25 cellular contexts compared by ENCODE assay signal in the genomic region with DNA sequence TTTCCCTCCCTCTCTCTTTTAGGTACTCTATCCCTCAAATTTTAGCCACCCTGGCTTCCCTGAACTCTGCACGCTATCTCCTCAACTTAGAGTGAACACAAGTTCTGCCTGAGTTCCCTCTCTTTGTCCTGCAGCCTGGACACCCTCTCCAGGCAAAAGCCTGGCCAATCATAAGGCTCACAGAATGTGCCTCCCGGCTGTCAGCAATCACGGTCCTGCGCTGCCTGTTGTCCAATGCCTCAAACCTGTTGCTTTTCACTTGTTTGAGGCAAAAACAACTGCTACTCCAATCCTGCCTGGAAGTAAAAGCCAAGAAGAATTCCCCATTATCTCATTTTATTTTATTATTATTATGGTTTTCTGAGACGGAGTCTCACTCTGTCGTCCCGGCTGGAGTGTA.
DNase-seq lines count a peak whose midpoint lies in the region; ATAC-seq and TF ChIP-seq lines count a peak whose summit lies in the region.
"Had no signal": no experiment of that assay in that cellular context is flagged by ENCODE, and none has a peak within 500 bp of the region (broad histone marks: within the 10 kb centered on the region; RNA-seq: fewer than 3 reads in every experiment).

No MANE protein-coding gene starts in this region.

- H3K9me3 Mint-ChIP-seq in H9 = peaks cover 0 to 6% of the 10 kb centered on the region in 2 experiments; a peak in 4 of 5 replicates
- H3K9me3 Mint-ChIP-seq: CD8-positive, alpha-beta T cell had no signal

- H2AK5ac ChIP-seq in H9 (ENCODE audit: insufficient read length, low read length) (no peak overlapping the region), IMR-90 (ENCODE audit: low read depth, low read length) (no peak overlapping the region)

- peaks cover 6% of the 10 kb centered on the region for H3K9me1 ChIP-seq in IMR-90 (ENCODE audit: insufficient read depth, low read length)

- no peak overlapping the region for H2BK12ac ChIP-seq in H9 (ENCODE audit: insufficient read length, low read depth, low read length)

- H4K8ac ChIP-seq in H9 (replicated peaks; ENCODE audit: insufficient read length, low read depth, low read length) = no peak overlapping the region
- H4K8ac ChIP-seq in IMR-90 (ENCODE audit: low read depth in 2 of 2, low read length in 2 of 2) = no peak overlapping the region

- no peak for TF ChIP-seq CTCF in H9 (conservative IDR thresholded peaks at IDR 0.05)
- no peak for TF ChIP-seq CTCF in IMR-90 (conservative IDR thresholded peaks at IDR 0.05; ENCODE audit: low read depth, low read length)
- no peak for TF ChIP-seq CTCF in sigmoid colon (IDR thresholded peaks at IDR 0.05)

- TF ChIP-seq POLR2A in IMR-90 (IDR thresholded peaks at IDR 0.05; ENCODE audit: low read depth, low read length) (no peak), sigmoid colon (IDR thresholded peaks at IDR 0.05) (no peak)

- H3K56ac ChIP-seq in H9 (ENCODE audit: insufficient read length, low read depth, low read length) (no peak overlapping the region), IMR-90 (ENCODE audit: extremely low read depth, insufficient read depth, low read length) (no peak overlapping the region)

- no TSS peak for BruUV-seq in IMR-90 (replicated peaks; lab: Mats Ljungman, UMichigan)

- POLR2A ChIA-PET in IMR-90 (lab: Charles Lee; ENCODE audit: unreplicated experiment) = no interaction called here

- H3K79me1 ChIP-seq in H9 (ENCODE audit: insufficient read depth, low read depth, low read length, poor library complexity, severe bottlenecking) = no peaks in the 10 kb centered on the region
- H3K79me1 ChIP-seq in IMR-90 (ENCODE audit: low read depth in 1 of 2, low read length in 2 of 2) = no peaks in the 10 kb centered on the region

- dilution Hi-C loops in IMR-90 (cut with HindIII; ENCODE audit: low sequenced_read_pairs, unreplicated experiment) = no loop called here

- H3K4ac ChIP-seq in H9 (ENCODE audit: low read depth, low read length) (no peak overlapping the region), IMR-90 (ENCODE audit: low read depth, low read length) (no peak overlapping the region)

- no peak overlapping the region for H3K4me2 ChIP-seq in H9 (ENCODE audit: insufficient read depth, insufficient read length, low read length)
- H3K4me2 ChIP-seq in IMR-90 (ENCODE audit: low read depth, low read length) = no peak overlapping the region
- H3K4me2 ChIP-seq: GM23338, KMS-11 had no signal

- no peak overlapping the region for H3K18ac ChIP-seq in H9 (ENCODE audit: insufficient read length, low read depth, low read length)
- no peak overlapping the region for H3K18ac ChIP-seq in IMR-90 (ENCODE audit: low read depth, low read length)

- intact Hi-C loops in IMR-90 (cut with micrococcal nuclease) (no loop called here), sigmoid colon (cut with DNase I) (no loop called here)

- H3K36me3 ChIP-seq in IMR-90 (ENCODE audit: control insufficient read depth, insufficient read depth, low read length) (no peaks in the 10 kb centered on the region), sigmoid colon (no peaks in the 10 kb centered on the region)
- H3K36me3 ChIP-seq: HAP-1, SJSA1 had no signal

- H3K23ac ChIP-seq in H9 (ENCODE audit: insufficient read length, low read depth, low read length) (no peak overlapping the region), IMR-90 (ENCODE audit: low read depth, low read length) (no peak overlapping the region)

- no peak overlapping the region for H4K91ac ChIP-seq in H9 (ENCODE audit: insufficient read length, low read depth, low read length)
- no peak overlapping the region for H4K91ac ChIP-seq in IMR-90 (ENCODE audit: insufficient read depth, low read depth, low read length)

- no peak overlapping the region for H3T11ph ChIP-seq in H9 (ENCODE audit: low read length)

- no peak overlapping the region for H3K4me3 Mint-ChIP-seq in H9
- H3K4me3 Mint-ChIP-seq: CD8-positive, alpha-beta T cell; GM23338; IgD-negative memory B cell had no signal

- H2BK20ac ChIP-seq in H9 (ENCODE audit: low read depth, low read length, poor library complexity, severe bottlenecking) = no peak overlapping the region
- no peak overlapping the region for H2BK20ac ChIP-seq in IMR-90 (ENCODE audit: low read depth, low read length)

- H3K23me2 ChIP-seq in H9 (ENCODE audit: insufficient read length, low read depth, low read length, poor library complexity, severe bottlenecking) = no peaks in the 10 kb centered on the region

- WGBS in H9 (ENCODE audit: extremely low coverage, insufficient read length, low lambda C conversion rate) = no CpG with 5 or more reads among the region's 7 CpGs
- WGBS in IMR-90 (ENCODE audit: extremely low coverage in 2 of 2, insufficient read length in 1 of 2), 2 experiments = no CpG with 5 or more reads among the region's 7 CpGs
- WGBS in sigmoid colon, 2 donors = 92 to 94% methylated on average over 7 of the region's 7 CpGs

- H3K27me3 ChIP-seq in H9 (ENCODE audit: insufficient read depth, low read length) (no peaks in the 10 kb centered on the region), IMR-90 (ENCODE audit: control insufficient read depth, insufficient read depth, low read length) (peaks cover 20% of the 10 kb centered on the region), sigmoid colon (peaks cover 4 to 10% (median 4%) of the 10 kb centered on the region in 3 donors)

- H2AFZ ChIP-seq in H9 (ENCODE audit: low read length) (no peak overlapping the region), IMR-90 (replicated peaks; ENCODE audit: low read length, poor library complexity) (no peak overlapping the region)
- H2AFZ ChIP-seq: GM23338 had no signal

- H2BK120ac ChIP-seq in H9 (ENCODE audit: low read depth, low read length, poor library complexity, severe bottlenecking) = no peak overlapping the region
- no peak overlapping the region for H2BK120ac ChIP-seq in IMR-90 (ENCODE audit: low read depth, low read length)

- DNase-seq in H9 (peak; percentile 10), IMR-90 (no peak), islet precursor cell (peak; percentile 39), sigmoid colon (peak; percentile 3), medulla oblongata (ENCODE audit: extremely low spot score) (no peak), SIG-M5 (lab: John Stamatoyannopoulos, UW) (no peak)
- DNase-seq: C1 segment of cervical spinal cord; CD8-positive, alpha-beta T cell; GDM1; MM.1S; NCI-H2029; NCI-H446; NCI-H524 treated with DMSO at 0.1 percent for 48 hours; NCI-H82; NK-92 treated with Interleukin-12 subunit alpha and Interleukin-12 subunit beta, amount 100 ng/mL, for 24 hours; PC-3 had no signal

- no peaks in the 10 kb centered on the region for H3K4me1 ChIP-seq in H9 (ENCODE audit: insufficient read depth, low read length)
- H3K4me1 ChIP-seq in IMR-90 (ENCODE audit: control insufficient read depth, insufficient read depth, low read length) = peaks cover 6% of the 10 kb centered on the region
- H3K4me1 ChIP-seq in sigmoid colon = no peaks in the 10 kb centered on the region
- H3K4me1 ChIP-seq: Caco-2, HAP-1 had no signal

- no peaks in the 10 kb centered on the region for H3K9me3 ChIP-seq in H9 (ENCODE audit: control insufficient read depth, low read depth, low read length)
- no peaks in the 10 kb centered on the region for H3K9me3 ChIP-seq in IMR-90 (ENCODE audit: control insufficient read depth, insufficient read depth, low read length)
- H3K9me3 ChIP-seq in sigmoid colon = peaks cover 0 to 2% (median 0%) of the 10 kb centered on the region in 4 donors
- H3K9me3 ChIP-seq: Caco-2 had no signal

- H3K4me1 Mint-ChIP-seq in H9 = peaks cover 13% of the 10 kb centered on the region in 2 experiments

- H3K36me3 Mint-ChIP-seq in H9 (ENCODE audit: insufficient read depth in 1 of 3, low read depth in 3 of 3) = no peaks in the 10 kb centered on the region
- H3K36me3 Mint-ChIP-seq: CD8-positive, alpha-beta T cell; IgD-negative memory B cell had no signal

- H2AK9ac ChIP-seq in IMR-90 (replicated peaks; ENCODE audit: low read depth, low read length, poor library complexity) = no peak overlapping the region

- no peak overlapping the region for H3K27ac Mint-ChIP-seq in H9
- H3K27ac Mint-ChIP-seq: CD8-positive, alpha-beta T cell; GM23338; IgD-negative memory B cell had no signal

- no peak overlapping the region for H2BK5ac ChIP-seq in H9 (ENCODE audit: insufficient read length, low read length)
- H2BK5ac ChIP-seq in IMR-90 (ENCODE audit: low read depth, low read length, poor library complexity, severe bottlenecking) = peak overlapping the region; percentile 50

- TF ChIP-seq EP300 in sigmoid colon (IDR thresholded peaks at IDR 0.05) = no peak

- H3K14ac ChIP-seq in H9 (ENCODE audit: insufficient read depth, low read length) = no peak overlapping the region
- no peak overlapping the region for H3K14ac ChIP-seq in IMR-90 (replicated peaks; ENCODE audit: low read depth, low read length)

- H3K9ac ChIP-seq in H9 (ENCODE audit: extremely low read depth, insufficient read length, low read length) (no peak overlapping the region), IMR-90 (ENCODE audit: low read depth, low read length) (no peak overlapping the region)
- H3K9ac ChIP-seq: KMS-11 had no signal

- H3K27ac ChIP-seq in H9 (ENCODE audit: insufficient read length, low read depth, low read length) (no peak overlapping the region), IMR-90 (ENCODE audit: insufficient read depth, low read length) (no peak overlapping the region), sigmoid colon (no peak overlapping the region)
- H3K27ac ChIP-seq: KMS-11, SJSA1 had no signal

- ATAC-seq in IMR-90 (ENCODE audit: low read depth) (no peak), HG03439 (IDR thresholded peaks at IDR 0.05; ENCODE audit: unreplicated experiment) (no peak)
- ATAC-seq: CD8-positive, alpha-beta T cell; GM12878; GM23338; PC-3; Right ventricle myocardium inferior had no signal

- TF ChIP-seq RAD21 in IMR-90 (IDR thresholded peaks at IDR 0.05; ENCODE audit: low read length) = no peak

- in situ Hi-C loops in IMR-90 (cut with MboI; ENCODE audit: low sequenced_read_pairs) = no loop called here

- no peaks in the 10 kb centered on the region for H4K20me1 ChIP-seq in H9 (ENCODE audit: control insufficient read depth, insufficient read depth, insufficient read length)
- no peaks in the 10 kb centered on the region for H4K20me1 ChIP-seq in IMR-90 (ENCODE audit: insufficient read depth, low read length)

- CTCF ChIA-PET in IMR-90 (lab: Yijun Ruan, JAX) = no interaction called here

- H3K4me3 ChIP-seq in IMR-90 (ENCODE audit: insufficient read depth, low read depth, low read length) = no peak overlapping the region
- H3K4me3 ChIP-seq in sigmoid colon = no peak overlapping the region
- H3K4me3 ChIP-seq: GM12878, GM23338, HAP-1, SJSA1 had no signal

- no peak overlapping the region for H4K5ac ChIP-seq in H9 (ENCODE audit: insufficient read length, low read depth, low read length)
- H4K5ac ChIP-seq in IMR-90 (ENCODE audit: low read depth, low read length) = no peak overlapping the region

- H3K79me2 ChIP-seq in H9 (ENCODE audit: insufficient read depth, low read length) = no peaks in the 10 kb centered on the region

- peaks cover 7% of the 10 kb centered on the region for H3K27me3 Mint-ChIP-seq in H9 (ENCODE audit: low read depth)

- H2BK15ac ChIP-seq in H9 (ENCODE audit: low read depth, low read length) = no peak overlapping the region
- H2BK15ac ChIP-seq in IMR-90 (ENCODE audit: low read depth, low read length) = no peak overlapping the region

Comparison
In these comparisons a context has a peak if more than half of its experiments do, and no peak if none do; other contexts are left out.
1. DNase-seq: peak in H9 (single experiment), islet precursor cell (single experiment) and sigmoid colon (single experiment); none in IMR-90 (single experiment), medulla oblongata (single experiment) and SIG-M5 (single experiment).